Comparison of ENCODE assay signal across 8 cellular contexts in genomic region chr2:16617282-16618266, GRCh38.
DNase-seq lines count a peak whose midpoint lies in the region; ATAC-seq and TF ChIP-seq lines count a peak whose summit lies in the region.

No MANE protein-coding gene starts in this region.

- no peak for DNase-seq in GM06990 (ENCODE audit: extremely low read depth, insufficient read length)
- peak; percentile 58 for DNase-seq in OCI-M1 (lab: John Stamatoyannopoulos, UW)
- peak; percentile 53 for DNase-seq in fibroblast of peridontal ligament (ENCODE audit: extremely low read depth)
- peak; percentile 67 for DNase-seq in pons (ENCODE audit: low spot score)
- DNase-seq in epidermal melanocyte (ENCODE audit: insufficient read length, low spot score): no peak
- no peak for DNase-seq in NCI-H1694 treated with DMSO at 0.1 percent for 48 hours (lab: John Stamatoyannopoulos, UW)

- H3K27me3 ChIP-seq in GM06990 (replicated peaks; ENCODE audit: control insufficient read depth, insufficient read depth, low read length): peaks cover 4% of the 10 kb centered on the region

- ATAC-seq in GM18502 (IDR thresholded peaks at IDR 0.05; ENCODE audit: poor library complexity, unreplicated experiment): no peak
- ATAC-seq in GM18909 (IDR thresholded peaks at IDR 0.05; ENCODE audit: poor library complexity, unreplicated experiment): no peak

- H3K4me3 ChIP-seq in GM06990 (replicated peaks; ENCODE audit: low read depth, low read length): no peak overlapping the region

- peak; percentile 38 for TF ChIP-seq CTCF in GM06990 (IDR thresholded peaks at IDR 0.05; ENCODE audit: insufficient read depth, low read length, poor library complexity, severe bottlenecking)

- no peaks in the 10 kb centered on the region for H3K36me3 ChIP-seq in GM06990 (ENCODE audit: control insufficient read depth, insufficient read depth, low read length)

Comparison
In these comparisons a context has a peak if more than half of its experiments do, and no peak if none do; other contexts are left out.
1. DNase-seq: peak in OCI-M1 (single experiment), fibroblast of peridontal ligament (single experiment) and pons (single experiment); none in GM06990 (single experiment), epidermal melanocyte (single experiment) and NCI-H1694 treated with DMSO at 0.1 percent for 48 hours (single experiment).